19 cellular contexts compared by ENCODE assay signal in the genomic region with DNA sequence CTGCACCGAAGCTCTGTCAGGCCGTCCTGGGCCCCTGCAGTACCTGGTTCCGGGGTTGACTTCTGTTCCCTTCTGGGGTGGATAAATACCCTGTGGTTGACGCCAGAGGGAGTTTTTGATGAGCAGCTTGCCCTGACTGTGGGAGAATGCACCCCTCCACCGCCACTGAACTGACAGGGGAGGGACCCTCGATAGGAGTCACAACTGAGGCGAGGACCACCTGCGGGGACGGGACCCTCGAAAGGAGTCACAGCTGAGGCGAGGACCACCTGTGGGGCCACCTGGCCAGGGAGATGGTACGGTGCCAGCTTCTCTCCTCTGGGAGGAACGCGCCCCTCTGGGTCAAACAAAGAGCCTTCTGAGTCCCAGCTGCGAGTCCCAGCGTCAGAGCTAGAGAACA.
"Had no signal": no experiment of that assay in that cellular context is flagged by ENCODE, and none has a peak within 500 bp of the region (broad histone marks: within the 10 kb centered on the region; RNA-seq: fewer than 3 reads in every experiment).

No MANE protein-coding gene starts in this region.

- H3K36me3 Mint-ChIP-seq: activated naive CD8-positive, alpha-beta T cell; brain; immature natural killer cell; naive thymus-derived CD8-positive, alpha-beta T cell had no signal

- H3K4me3 ChIP-seq: mucosa of descending colon, psoas muscle had no signal

- H3K4me1 ChIP-seq: psoas muscle had no signal

- H3K4me3 Mint-ChIP-seq: activated CD4-positive, alpha-beta T cell treated with anti-CD3 and anti-CD28 coated beads, Interleukin-2, amount 10 ng/mL, durations not matched to agents 7 days and 5 days; activated naive CD8-positive, alpha-beta T cell; activated T-cell treated with anti-CD3 and anti-CD28 coated beads, Interleukin-2, amount 50 U/mL, for 24 hours; brain; immature natural killer cell; naive thymus-derived CD8-positive, alpha-beta T cell; stimulated activated naive CD8-positive, alpha-beta T cell treated with anti-CD3 and anti-CD28 coated beads, Interleukin-15, amount 100 ng/mL, for 72 hours; T-helper 1 cell treated with Interleukin-12 subunit alpha and Interleukin-12 subunit beta and Interleukin-4 antibody, amounts not matched to agents 30 μg/mL and 1 μg/mL, for 36 hours had no signal

- ATAC-seq: left cardiac atrium; mucosa of descending colon; naive thymus-derived CD8-positive, alpha-beta T cell; psoas muscle; stimulated activated naive CD8-positive, alpha-beta T cell treated with anti-CD3 and anti-CD28 coated beads, Interleukin-15, amount 100 ng/mL, for 72 hours had no signal

- DNase-seq: activated CD4-positive, alpha-beta T cell treated with anti-CD3 and anti-CD28 coated beads, Interleukin-2, amount 10 ng/mL, durations not matched to agents 7 days and 5 days; activated CD4-positive, CD25-positive, alpha-beta regulatory T cell; activated gamma-delta T cell; activated T-cell treated with anti-CD3 and anti-CD28 coated beads, Interleukin-2, amount 50 U/mL, for 24 hours; amygdala; cerebellar nuclear complex; dermis blood vessel endothelial cell; immature natural killer cell; left cardiac atrium; mammary epithelial cell; naive thymus-derived CD8-positive, alpha-beta T cell; occipital lobe; psoas muscle; stimulated activated CD4-positive, alpha-beta T cell treated with anti-CD3 and anti-CD28 coated beads, Interleukin-4, amount 100 ng/mL, for 24 hours; stimulated activated naive CD8-positive, alpha-beta T cell treated with anti-CD3 and anti-CD28 coated beads, Interleukin-15, amount 100 ng/mL, for 72 hours had no signal

- H3K27ac ChIP-seq: psoas muscle had no signal

- H3K9me3 Mint-ChIP-seq: activated CD4-positive, alpha-beta T cell treated with anti-CD3 and anti-CD28 coated beads, Interleukin-2, amount 10 ng/mL, durations not matched to agents 7 days and 5 days; activated T-cell treated with anti-CD3 and anti-CD28 coated beads, Interleukin-2, amount 50 U/mL, for 24 hours; brain; naive thymus-derived CD8-positive, alpha-beta T cell; stimulated activated naive CD8-positive, alpha-beta T cell treated with anti-CD3 and anti-CD28 coated beads, Interleukin-15, amount 100 ng/mL, for 72 hours; T-helper 1 cell treated with Interleukin-12 subunit alpha and Interleukin-12 subunit beta and Interleukin-4 antibody, amounts not matched to agents 30 μg/mL and 1 μg/mL, for 36 hours had no signal

- H3K27ac Mint-ChIP-seq: activated CD4-positive, alpha-beta T cell treated with anti-CD3 and anti-CD28 coated beads, Interleukin-2, amount 10 ng/mL, durations not matched to agents 7 days and 5 days; activated naive CD8-positive, alpha-beta T cell; activated T-cell treated with anti-CD3 and anti-CD28 coated beads, Interleukin-2, amount 50 U/mL, for 24 hours; brain; naive thymus-derived CD8-positive, alpha-beta T cell; stimulated activated naive CD8-positive, alpha-beta T cell treated with anti-CD3 and anti-CD28 coated beads, Interleukin-15, amount 100 ng/mL, for 72 hours; T-helper 1 cell treated with Interleukin-12 subunit alpha and Interleukin-12 subunit beta and Interleukin-4 antibody, amounts not matched to agents 30 μg/mL and 1 μg/mL, for 36 hours had no signal

- H3K4me1 Mint-ChIP-seq: activated CD4-positive, alpha-beta T cell treated with anti-CD3 and anti-CD28 coated beads, Interleukin-2, amount 10 ng/mL, durations not matched to agents 7 days and 5 days; immature natural killer cell; naive thymus-derived CD8-positive, alpha-beta T cell; stimulated activated naive CD8-positive, alpha-beta T cell treated with anti-CD3 and anti-CD28 coated beads, Interleukin-15, amount 100 ng/mL, for 72 hours had no signal

- H3K9me3 ChIP-seq: mucosa of descending colon, psoas muscle had no signal
